21 cellular contexts compared by ENCODE assay signal in genomic region chr7:105489409-105489808, GRCh38. TPM values are rescaled to one million over a fixed set of nuclear protein-coding genes. Genes with fewer than 3 reads are reported as not detected.
DNase-seq lines count a peak whose midpoint lies in the region; ATAC-seq, FAIRE-seq and TF ChIP-seq lines count a peak whose summit lies in the region.
"Had no signal": no experiment of that assay in that cellular context is flagged by ENCODE, and none has a peak within 500 bp of the region (broad histone marks: within the 10 kb centered on the region; RNA-seq: fewer than 3 reads in every experiment).

No MANE protein-coding gene starts in this region.

- no peak overlapping the region for H3K56ac ChIP-seq in H9 (ENCODE audit: insufficient read length, low read depth, low read length)
- H3K56ac ChIP-seq in IMR-90 (ENCODE audit: extremely low read depth, insufficient read depth, low read length): no peak overlapping the region

- H3T11ph ChIP-seq in H9 (ENCODE audit: low read length): no peak overlapping the region

- intact Hi-C loops in IMR-90 (cut with micrococcal nuclease): loop anchor here (5.0 kb wide), 1 partner anchor 347 kb away; no protein-coding TSS in a partner anchor
- intact Hi-C loops in endothelial cell of umbilical vein (cut with micrococcal nuclease): loop anchor here (2.0 to 10.0 kb wide), 3 partner anchors 31 to 477 kb away; partner anchors contain the start of gene KMT2E

- H3K36me3 Mint-ChIP-seq in H9 (ENCODE audit: insufficient read depth in 1 of 3, low read depth in 3 of 3): peaks cover 22 to 66% (median 50%) of the 10 kb centered on the region in 3 experiments
- H3K36me3 Mint-ChIP-seq in progenitor cell of endocrine pancreas (ENCODE audit: insufficient read depth): peaks cover 19% of the 10 kb centered on the region

- ATAC-seq in IMR-90 (ENCODE audit: low read depth) (no peak), HG03196 (IDR thresholded peaks at IDR 0.05; ENCODE audit: unreplicated experiment) (no peak), HG03469 (IDR thresholded peaks at IDR 0.05; ENCODE audit: unreplicated experiment) (no peak), HG03521 (IDR thresholded peaks at IDR 0.05; ENCODE audit: unreplicated experiment) (no peak)

- no peaks in the 10 kb centered on the region for H3K9me3 ChIP-seq in H9 (ENCODE audit: control insufficient read depth, low read depth, low read length)
- H3K9me3 ChIP-seq in IMR-90 (ENCODE audit: control insufficient read depth, insufficient read depth, low read length): no peaks in the 10 kb centered on the region
- H3K9me3 ChIP-seq in endothelial cell of umbilical vein (replicated peaks; ENCODE audit: control insufficient read depth, insufficient read depth, low read length): no peaks in the 10 kb centered on the region
- H3K9me3 ChIP-seq: BLaER1 had no signal

- H3K4me1 Mint-ChIP-seq in H9 (no peaks in the 10 kb centered on the region), progenitor cell of endocrine pancreas (ENCODE audit: low read depth) (peaks cover 46% of the 10 kb centered on the region)

- H2BK12ac ChIP-seq in H9 (ENCODE audit: insufficient read length, low read depth, low read length): no peak overlapping the region

- H3K4me1 ChIP-seq in H9 (ENCODE audit: insufficient read depth, low read length) (no peaks in the 10 kb centered on the region), IMR-90 (ENCODE audit: control insufficient read depth, insufficient read depth, low read length) (peaks cover 11% of the 10 kb centered on the region), endothelial cell of umbilical vein (ENCODE audit: control insufficient read depth, extremely low read depth, insufficient read depth, low read length) (peaks cover 41% of the 10 kb centered on the region)
- H3K4me1 ChIP-seq: BLaER1 had no signal

- H3K4me3 ChIP-seq in IMR-90 (ENCODE audit: insufficient read depth, low read depth, low read length) (no peak overlapping the region), endothelial cell of umbilical vein (replicated peaks in 1 of 3; ENCODE audit: insufficient read depth in 1 of 3, low read depth in 1 of 3, low read length in 3 of 3) (no peak overlapping the region)
- H3K4me3 ChIP-seq: BLaER1 had no signal

- BruUV-seq in IMR-90 (replicated peaks; lab: Mats Ljungman, UMichigan) (no TSS peak), endothelial cell of umbilical vein (replicated peaks; lab: Mats Ljungman, UMichigan) (no TSS peak)

- peak overlapping the region; percentile 48 for H2AK9ac ChIP-seq in IMR-90 (replicated peaks; ENCODE audit: low read depth, low read length, poor library complexity)

- H3K36me3 ChIP-seq in IMR-90 (ENCODE audit: control insufficient read depth, insufficient read depth, low read length) (peaks cover 2% of the 10 kb centered on the region), endothelial cell of umbilical vein (ENCODE audit: control insufficient read depth in 2 of 2, extremely low read depth in 1 of 2, insufficient read depth in 2 of 2, low read length in 2 of 2) (peaks cover 0 to 4% of the 10 kb centered on the region in 2 experiments)

- H2AK5ac ChIP-seq in H9 (ENCODE audit: insufficient read length, low read length) (no peak overlapping the region), IMR-90 (ENCODE audit: low read depth, low read length) (peak overlapping the region; percentile 35; the same call in 1 of the 2 replicates)

- peak overlapping the region in 2 of 3 experiments; percentile 2 to 37; a peak in 2 of 7 replicates for H3K27ac Mint-ChIP-seq in H9
- peak overlapping the region; percentile 71 for H3K27ac Mint-ChIP-seq in progenitor cell of endocrine pancreas
- H3K27ac Mint-ChIP-seq: CD4-positive, alpha-beta T cell had no signal

- H4K91ac ChIP-seq in H9 (ENCODE audit: insufficient read length, low read depth, low read length) (no peak overlapping the region), IMR-90 (ENCODE audit: insufficient read depth, low read depth, low read length) (peak overlapping the region; percentile 63; the same call in 1 of the 2 replicates)

- no peak overlapping the region for H4K8ac ChIP-seq in H9 (replicated peaks; ENCODE audit: insufficient read length, low read depth, low read length)
- H4K8ac ChIP-seq in IMR-90 (ENCODE audit: low read depth in 2 of 2, low read length in 2 of 2): peak overlapping the region in 1 of 2 experiments; percentile 73; a peak in 2 of 4 replicates

- H3K9ac ChIP-seq in H9 (ENCODE audit: extremely low read depth, insufficient read length, low read length) (no peak overlapping the region), IMR-90 (ENCODE audit: low read depth, low read length) (peak overlapping the region; percentile 29), endothelial cell of umbilical vein (replicated peaks; ENCODE audit: extremely low read depth, insufficient read depth, low read length) (no peak overlapping the region)
- H3K9ac ChIP-seq: BLaER1 had no signal

- no peak for FAIRE-seq in endothelial cell of umbilical vein (lab: Jason Lieb, UNC)

- H2BK15ac ChIP-seq in H9 (ENCODE audit: low read depth, low read length) (no peak overlapping the region), IMR-90 (ENCODE audit: low read depth, low read length) (peak overlapping the region; percentile 15; the same call in 1 of the 3 replicates)

- H2BK120ac ChIP-seq in H9 (ENCODE audit: low read depth, low read length, poor library complexity, severe bottlenecking) (no peak overlapping the region), IMR-90 (ENCODE audit: low read depth, low read length) (peak overlapping the region; percentile 1; the same call in 1 of the 2 replicates)

- H3K23ac ChIP-seq in H9 (ENCODE audit: insufficient read length, low read depth, low read length): no peak overlapping the region
- H3K23ac ChIP-seq in IMR-90 (ENCODE audit: low read depth, low read length): peak overlapping the region; percentile 45; the same call in 1 of the 2 replicates

- no peaks in the 10 kb centered on the region for H3K23me2 ChIP-seq in H9 (ENCODE audit: insufficient read length, low read depth, low read length, poor library complexity, severe bottlenecking)

- H3K4me3 Mint-ChIP-seq in H9 (no peak overlapping the region), progenitor cell of endocrine pancreas (ENCODE audit: low read depth) (no peak overlapping the region)
- H3K4me3 Mint-ChIP-seq: CD4-positive, alpha-beta T cell had no signal

- no peak overlapping the region for H3K18ac ChIP-seq in H9 (ENCODE audit: insufficient read length, low read depth, low read length)
- peak overlapping the region; percentile 44; the same call in 1 of the 2 replicates for H3K18ac ChIP-seq in IMR-90 (ENCODE audit: low read depth, low read length)

- dilution Hi-C loops in IMR-90 (cut with HindIII; ENCODE audit: low sequenced_read_pairs, unreplicated experiment): no loop called here
- dilution Hi-C loops in endothelial cell of umbilical vein (cut with MboI; ENCODE audit: extremely low pct_ligation_motif_present, low sequenced_read_pairs): no loop called here

- CTCF ChIA-PET in IMR-90 (lab: Yijun Ruan, JAX) (interaction anchor here (0.7 to 1.2 kb wide), 2 partner anchors 8 to 94 kb away, joined by 3 to 6 read pairs; no protein-coding TSS in a partner anchor), endothelial cell of umbilical vein (lab: Charles Lee) (interaction anchor here (1.0 to 1.4 kb wide), 3 partner anchors 23 to 59 kb away, joined by 4 to 5 read pairs (median 4); partner anchors contain the start of gene RINT1)

- H3K79me2 ChIP-seq in H9 (ENCODE audit: insufficient read depth, low read length) (no peaks in the 10 kb centered on the region), endothelial cell of umbilical vein (ENCODE audit: control insufficient read depth, insufficient read depth, low read length) (peaks cover 6% of the 10 kb centered on the region)

- H3K27me3 ChIP-seq in H9 (ENCODE audit: insufficient read depth, low read length) (no peaks in the 10 kb centered on the region), IMR-90 (ENCODE audit: control insufficient read depth, insufficient read depth, low read length) (no peaks in the 10 kb centered on the region), endothelial cell of umbilical vein (ENCODE audit: control insufficient read depth in 2 of 2, insufficient read depth in 2 of 2, low read length in 2 of 2) (no peaks in the 10 kb centered on the region)
- H3K27me3 ChIP-seq: BLaER1 had no signal

- no peak overlapping the region for H2BK20ac ChIP-seq in H9 (ENCODE audit: low read depth, low read length, poor library complexity, severe bottlenecking)
- H2BK20ac ChIP-seq in IMR-90 (ENCODE audit: low read depth, low read length): peak overlapping the region; percentile 69; the same call in 1 of the 2 replicates

- TF ChIP-seq POLR2A in IMR-90 (IDR thresholded peaks at IDR 0.05; ENCODE audit: low read depth, low read length) (no peak), endothelial cell of umbilical vein (IDR thresholded peaks at IDR 0.05; ENCODE audit: low read depth, low read length) (no peak)

- in situ Hi-C loops in IMR-90 (cut with MboI; ENCODE audit: low sequenced_read_pairs): no loop called here

- no peaks in the 10 kb centered on the region for H3K79me1 ChIP-seq in H9 (ENCODE audit: insufficient read depth, low read depth, low read length, poor library complexity, severe bottlenecking)
- peaks cover 6 to 37% of the 10 kb centered on the region in 2 experiments; a peak in 3 of 4 replicates for H3K79me1 ChIP-seq in IMR-90 (ENCODE audit: low read depth in 1 of 2, low read length in 2 of 2)

- WGBS in H9 (ENCODE audit: extremely low coverage, insufficient read length, low lambda C conversion rate): no CpG with 5 or more reads among the region's 3 CpGs
- WGBS in IMR-90 (ENCODE audit: extremely low coverage in 2 of 2, insufficient read length in 1 of 2), 2 experiments: no CpG with 5 or more reads among the region's 3 CpGs

- no peak overlapping the region for H3K4ac ChIP-seq in H9 (ENCODE audit: low read depth, low read length)
- H3K4ac ChIP-seq in IMR-90 (ENCODE audit: low read depth, low read length): peak overlapping the region; percentile 66; the same call in 1 of the 2 replicates

- H3K27me3 Mint-ChIP-seq in H9 (ENCODE audit: low read depth): no peaks in the 10 kb centered on the region
- H3K27me3 Mint-ChIP-seq in progenitor cell of endocrine pancreas: no peaks in the 10 kb centered on the region
- H3K27me3 Mint-ChIP-seq: CD4-positive, alpha-beta T cell had no signal

- no peak overlapping the region for H3K4me2 ChIP-seq in H9 (ENCODE audit: insufficient read depth, insufficient read length, low read length)
- H3K4me2 ChIP-seq in IMR-90 (ENCODE audit: low read depth, low read length): no peak overlapping the region
- H3K4me2 ChIP-seq in endothelial cell of umbilical vein (ENCODE audit: insufficient read depth, low read length): no peak overlapping the region
- H3K4me2 ChIP-seq: BLaER1 had no signal

- peaks cover 3% of the 10 kb centered on the region for H3K9me1 ChIP-seq in IMR-90 (ENCODE audit: insufficient read depth, low read length)
- H3K9me1 ChIP-seq in endothelial cell of umbilical vein (replicated peaks; ENCODE audit: control insufficient read depth, extremely low read depth, insufficient read depth, low read length): no peaks in the 10 kb centered on the region

- no peaks in the 10 kb centered on the region for H3K9me3 Mint-ChIP-seq in H9
- no peaks in the 10 kb centered on the region for H3K9me3 Mint-ChIP-seq in progenitor cell of endocrine pancreas (ENCODE audit: low read depth)
- H3K9me3 Mint-ChIP-seq: CD4-positive, alpha-beta T cell had no signal

- TF ChIP-seq CTCF in H9 (conservative IDR thresholded peaks at IDR 0.05): no peak
- TF ChIP-seq CTCF in IMR-90 (conservative IDR thresholded peaks at IDR 0.05; ENCODE audit: low read depth, low read length): no peak
- TF ChIP-seq CTCF in endothelial cell of umbilical vein (IDR thresholded peaks at IDR 0.05; ENCODE audit: extremely low read depth in 1 of 2, insufficient read depth in 1 of 2, low read depth in 1 of 2, low read length in 2 of 2): no peak
- TF ChIP-seq CTCF in progenitor cell of endocrine pancreas (IDR thresholded peaks at IDR 0.05; ENCODE audit: unreplicated experiment): no peak

- H3K27ac ChIP-seq in H9 (ENCODE audit: insufficient read length, low read depth, low read length) (no peak overlapping the region), IMR-90 (ENCODE audit: insufficient read depth, low read length) (no peak overlapping the region), endothelial cell of umbilical vein (ENCODE audit: insufficient read depth, low read depth, low read length) (peak overlapping the region; percentile 98)
- H3K27ac ChIP-seq: BLaER1 had no signal

- TF ChIP-seq RAD21 in IMR-90 (IDR thresholded peaks at IDR 0.05; ENCODE audit: low read length): no peak

- H4K5ac ChIP-seq in H9 (ENCODE audit: insufficient read length, low read depth, low read length): no peak overlapping the region
- H4K5ac ChIP-seq in IMR-90 (ENCODE audit: low read depth, low read length): peak overlapping the region; percentile 19; the same call in 1 of the 2 replicates

- no peak for DNase-seq in H9
- DNase-seq in IMR-90: no peak
- DNase-seq in endothelial cell of umbilical vein (ENCODE audit: low read depth, low spot score): no peak
- no peak for DNase-seq in progenitor cell of endocrine pancreas (ENCODE audit: low spot score, unreplicated experiment)
- DNase-seq: ACHN; CD4-positive, alpha-beta T cell; COR-L47; DMS79; H7; Karpas-422; NCI-H1417; NCI-H1694 treated with DMSO at 0.1 percent for 48 hours; NCI-H2081 treated with DMSO at 0.1 percent for 48 hours; NCI-H2171 treated with DMSO at 0.1 percent for 48 hours; NCI-H526; OCI-M1; Right ventricle myocardium superior had no signal

- H3K14ac ChIP-seq in H9 (ENCODE audit: insufficient read depth, low read length) (no peak overlapping the region), IMR-90 (replicated peaks; ENCODE audit: low read depth, low read length) (peak overlapping the region; percentile 25; the same call in 1 of the 2 replicates)

- H2AFZ ChIP-seq in H9 (ENCODE audit: low read length) (no peak overlapping the region), IMR-90 (replicated peaks; ENCODE audit: low read length, poor library complexity) (no peak overlapping the region), endothelial cell of umbilical vein (ENCODE audit: low read depth, low read length) (no peak overlapping the region)

- H2BK5ac ChIP-seq in H9 (ENCODE audit: insufficient read length, low read length) (no peak overlapping the region), IMR-90 (ENCODE audit: low read depth, low read length, poor library complexity, severe bottlenecking) (peak overlapping the region; percentile 36)

- POLR2A ChIA-PET in IMR-90 (lab: Charles Lee; ENCODE audit: unreplicated experiment) (no interaction called here), endothelial cell of umbilical vein (lab: Charles Lee) (no interaction called here)

- H4K20me1 ChIP-seq in H9 (ENCODE audit: control insufficient read depth, insufficient read depth, insufficient read length): no peaks in the 10 kb centered on the region
- no peaks in the 10 kb centered on the region for H4K20me1 ChIP-seq in IMR-90 (ENCODE audit: insufficient read depth, low read length)
- no peaks in the 10 kb centered on the region for H4K20me1 ChIP-seq in endothelial cell of umbilical vein (replicated peaks; ENCODE audit: control insufficient read depth, extremely low read depth, insufficient read depth, low read length)
- H4K20me1 ChIP-seq: BLaER1 had no signal

RNA-seq across cellular contexts. Expression of gene PUS7, which starts 32.7 kb away (rescaled TPM):
- total RNA-seq in H9 (2021) (49.7 and 54.3 TPM in 2 replicates), IMR-90 (2012; rRNA removed) (17.0 and 24.7 TPM in 2 replicates), endothelial cell of umbilical vein (31.2 and 33.9 TPM in 2 replicates), progenitor cell of endocrine pancreas (43.3 and 44.3 TPM in 2 replicates)
- polyA plus RNA-seq in IMR-90 (2012; rRNA removed) (9.7 and 11.7 TPM in 2 replicates), endothelial cell of umbilical vein (8.1 and 15.8 TPM in 2 replicates)
- polyA plus RNA-seq in IMR-90 (2012; cell fraction: cytosol; rRNA removed): 2.6 and 3.4 TPM in 2 replicates
- 3.2 and 12.2 TPM in 2 replicates for polyA plus RNA-seq in IMR-90 (2012; cell fraction: nucleus; rRNA removed; ENCODE audit: low replicate concordance)
- polyA plus RNA-seq in endothelial cell of umbilical vein (2011; cell fraction: cytosol; rRNA removed): 12.4 and 12.9 TPM in 2 replicates
- 26.0 and 31.2 TPM in 2 replicates for polyA plus RNA-seq in endothelial cell of umbilical vein (2011; cell fraction: nucleus; rRNA removed)
- 15.4 and 21.4 TPM in 2 replicates for polyA plus RNA-seq in endothelial cell of umbilical vein (2012)
- 7.5 and 8.8 TPM in 2 replicates for polyA minus RNA-seq in endothelial cell of umbilical vein
- 17.0 TPM for polyA minus RNA-seq in endothelial cell of umbilical vein (2011; cell fraction: cytosol; rRNA and poly(A)+ RNA removed)
- polyA minus RNA-seq in endothelial cell of umbilical vein (2011; cell fraction: nucleus; rRNA and poly(A)+ RNA removed): 11.8 and 15.3 TPM in 2 replicates

RNA-seq across cellular contexts. Expression of gene RINT1, which starts 42.6 kb away (rescaled TPM):
- total RNA-seq in H9 (2021) (20.8 and 21.5 TPM in 2 replicates), IMR-90 (2012; rRNA removed) (23.1 and 25.6 TPM in 2 replicates), endothelial cell of umbilical vein (23.4 and 24.8 TPM in 2 replicates), progenitor cell of endocrine pancreas (22.5 and 26.0 TPM in 2 replicates)
- polyA plus RNA-seq in IMR-90 (2012; rRNA removed) (13.0 and 15.9 TPM in 2 replicates), endothelial cell of umbilical vein (8.9 and 10.8 TPM in 2 replicates)
- 2.8 and 4.2 TPM in 2 replicates for polyA plus RNA-seq in IMR-90 (2012; cell fraction: cytosol; rRNA removed)
- 6.2 and 38.8 TPM in 2 replicates for polyA plus RNA-seq in IMR-90 (2012; cell fraction: nucleus; rRNA removed; ENCODE audit: low replicate concordance)
- polyA plus RNA-seq in endothelial cell of umbilical vein (2011; cell fraction: cytosol; rRNA removed): 9.7 and 11.0 TPM in 2 replicates
- 37.1 and 47.6 TPM in 2 replicates for polyA plus RNA-seq in endothelial cell of umbilical vein (2011; cell fraction: nucleus; rRNA removed)
- 15.5 and 25.1 TPM in 2 replicates for polyA plus RNA-seq in endothelial cell of umbilical vein (2012)
- polyA minus RNA-seq in endothelial cell of umbilical vein: 21.7 and 22.0 TPM in 2 replicates
- polyA minus RNA-seq in endothelial cell of umbilical vein (2011; cell fraction: cytosol; rRNA and poly(A)+ RNA removed): 13.9 TPM
- polyA minus RNA-seq in endothelial cell of umbilical vein (2011; cell fraction: nucleus; rRNA and poly(A)+ RNA removed): 28.3 and 28.6 TPM in 2 replicates
